ENCODE assay signal across 11 cellular contexts in the genomic region with DNA sequence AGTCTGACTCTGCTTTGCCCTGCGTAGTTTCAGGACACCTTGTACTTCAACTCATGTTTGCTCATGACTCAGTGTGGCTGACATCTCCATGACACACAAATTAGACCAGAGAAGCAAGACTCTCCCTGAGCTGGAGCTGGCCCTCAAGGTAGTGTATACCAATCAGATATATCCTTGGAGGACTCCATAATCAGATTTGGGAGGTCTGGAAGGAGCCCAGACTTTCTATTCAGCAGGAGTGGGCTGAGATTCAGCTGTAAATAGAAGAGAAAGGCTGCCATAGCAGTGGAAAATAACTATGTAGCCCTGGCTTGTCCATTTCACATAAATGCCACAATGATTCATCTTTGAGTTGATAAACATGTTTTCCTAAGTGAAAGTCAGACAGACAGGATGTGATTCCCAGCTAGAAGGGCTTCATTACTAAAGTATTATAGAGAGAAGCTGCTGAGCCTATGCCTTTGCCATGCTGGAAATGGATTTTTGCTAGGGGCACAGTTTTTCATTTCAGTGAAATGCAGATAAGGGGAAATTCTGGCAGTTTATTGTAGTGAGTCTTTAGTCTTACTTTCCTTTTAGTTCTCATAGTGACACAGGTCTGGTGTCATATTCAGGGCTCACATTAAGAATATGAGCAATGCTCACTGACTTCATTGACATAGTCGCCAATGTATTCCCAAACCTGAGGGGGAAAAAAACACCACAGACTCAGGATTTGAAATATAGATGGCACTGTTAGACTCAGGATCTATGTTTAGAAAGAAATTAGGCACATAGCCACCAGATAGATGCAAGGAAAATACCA.
DNase-seq lines count a peak whose midpoint lies in the region; ATAC-seq and TF ChIP-seq lines count a peak whose summit lies in the region.
"Had no signal": no experiment of that assay in that cellular context is flagged by ENCODE, and none has a peak within 500 bp of the region (broad histone marks: within the 10 kb centered on the region; RNA-seq: fewer than 3 reads in every experiment).

No MANE protein-coding gene starts in this region.

- intact Hi-C loops in body of pancreas (cut with DNase I) = no loop called here

- ATAC-seq in body of pancreas = peak; percentile 24

- no peak for TF ChIP-seq CTCF in body of pancreas (IDR thresholded peaks at IDR 0.05)

- H3K4me3 ChIP-seq in body of pancreas = no peak overlapping the region
- no peak overlapping the region for H3K4me3 ChIP-seq in urinary bladder (ENCODE audit: low read depth, low read length)
- H3K4me3 ChIP-seq: testis had no signal

- no peak for TF ChIP-seq POLR2A in body of pancreas (IDR thresholded peaks at IDR 0.05)

- peak; percentile 49 for DNase-seq in NCI-H226
- DNase-seq in body of pancreas = peak in 2 of 4 donors; percentile 4 to 16
- peak; percentile 66 for DNase-seq in kidney tubule cell (ENCODE audit: low spot score)
- DNase-seq in NCI-H2171 treated with DMSO at 0.1 percent for 48 hours (lab: John Stamatoyannopoulos, UW) = no peak
- DNase-seq in activated CD4-positive, alpha-beta T cell treated with anti-CD3 and anti-CD28 coated beads, Interleukin-2, amount 50 U/mL, for 4 hours = no peak
- DNase-seq in iPS-NIHi11 (ENCODE audit: low spot score) = no peak
- DNase-seq: activated effector memory CD4-positive, alpha-beta T cell treated with Interleukin-2 at 50 U/mL for 16 hours; DMS79; RPMI8226; testis had no signal

- no peaks in the 10 kb centered on the region for H3K36me3 ChIP-seq in body of pancreas (replicated peaks in 1 of 2; ENCODE audit: insufficient read depth in 1 of 2, low read depth in 2 of 2)
- H3K36me3 ChIP-seq in urinary bladder (ENCODE audit: insufficient read depth) = no peaks in the 10 kb centered on the region

- H3K27ac ChIP-seq in body of pancreas = no peak overlapping the region
- peak overlapping the region; percentile 78 for H3K27ac ChIP-seq in urinary bladder (ENCODE audit: low read depth)
- H3K27ac ChIP-seq: testis had no signal

- H3K27me3 ChIP-seq in body of pancreas = no peaks in the 10 kb centered on the region
- H3K27me3 ChIP-seq: testis had no signal

- H3K9me3 ChIP-seq in body of pancreas = no peaks in the 10 kb centered on the region
- H3K9me3 ChIP-seq: testis had no signal

- no peaks in the 10 kb centered on the region for H3K4me1 ChIP-seq in body of pancreas
- no peaks in the 10 kb centered on the region for H3K4me1 ChIP-seq in urinary bladder (ENCODE audit: insufficient read depth)
- H3K4me1 ChIP-seq: testis had no signal

- 58 to 76% methylated on average over 2 of the region's 2 CpGs for WGBS in body of pancreas, 2 donors
- 78% methylated on average over 2 of the region's 2 CpGs for WGBS in urinary bladder

Comparison
In these comparisons a context has a peak if more than half of its experiments do, and no peak if none do; other contexts are left out.
1. DNase-seq: peak in NCI-H226 (single experiment) and kidney tubule cell (single experiment); none in NCI-H2171 treated with DMSO at 0.1 percent for 48 hours (single experiment), activated CD4-positive, alpha-beta T cell treated with anti-CD3 and anti-CD28 coated beads, Interleukin-2, amount 50 U/mL, for 4 hours (0 of 2) and iPS-NIHi11 (single experiment).